Comparison of ENCODE assay signal across 8 cellular contexts in genomic region chr6:107488174-107488874, GRCh38. TPM values are rescaled to one million over a fixed set of nuclear protein-coding genes. Genes with fewer than 3 reads are reported as not detected.
DNase-seq lines count a peak whose midpoint lies in the region; ATAC-seq and TF ChIP-seq lines count a peak whose summit lies in the region.
"Had no signal": no experiment of that assay in that cellular context is flagged by ENCODE, and none has a peak within 500 bp of the region (broad histone marks: within the 10 kb centered on the region; RNA-seq: fewer than 3 reads in every experiment).

No MANE protein-coding gene starts in this region.

- H3K4me1 ChIP-seq in HAP-1 (peaks cover 21% of the 10 kb centered on the region), iPS DF 6.9 (ENCODE audit: control insufficient read depth, insufficient read depth, low read length) (peaks cover 2% of the 10 kb centered on the region; the same call in 1 of the 2 replicates), smooth muscle cell (ENCODE audit: low read depth) (peaks cover 14% of the 10 kb centered on the region)
- H3K4me1 ChIP-seq: foreskin keratinocyte had no signal

- H3K27ac ChIP-seq in iPS DF 6.9 (ENCODE audit: low read length) = no peak overlapping the region
- no peak overlapping the region for H3K27ac ChIP-seq in smooth muscle cell (ENCODE audit: low read depth)
- H3K27ac ChIP-seq: foreskin keratinocyte had no signal

- H3K79me2 ChIP-seq in smooth muscle cell (ENCODE audit: low read depth) = no peaks in the 10 kb centered on the region

- ATAC-seq in activated B cell treated with CpG ODN at 0.5 μM for 24 hours (ENCODE audit: low read depth) = no peak

- intact Hi-C loops in activated B cell treated with CpG ODN at 0.5 μM for 24 hours (cut with micrococcal nuclease) = loop anchor here (1.0 to 5.0 kb wide), 3 partner anchors 29 to 679 kb away; partner anchors contain the start of genes NR2E1 and PDSS2

- DNase-seq in HAP-1 (ENCODE audit: low spot score in 2 of 2) (peak in 1 of 2 experiments; percentile 48), activated B cell treated with CpG ODN at 0.5 μM for 24 hours (no peak), iPS DF 6.9 (ENCODE audit: low read depth, low spot score) (no peak), smooth muscle cell (lab: John Stamatoyannopoulos, UW; ENCODE audit: unreplicated experiment) (no peak), NCI-H1092 (lab: John Stamatoyannopoulos, UW) (no peak), NCI-H774 (lab: John Stamatoyannopoulos, UW) (no peak)
- DNase-seq in stimulated activated CD8-positive, alpha-beta memory T cell treated with anti-CD3 and anti-CD28 coated beads, Interleukin-4, amount 100 ng/mL, for 48 hours = no peak

- in situ Hi-C loops in HAP-1 (cut with MboI; ENCODE audit: low sequenced_read_pairs) = no loop called here

- peak overlapping the region; percentile 57 for H3K4me3 ChIP-seq in HAP-1
- H3K4me3 ChIP-seq in iPS DF 6.9 (ENCODE audit: low read length) = peak overlapping the region; percentile 85; the same call in 1 of the 2 replicates
- peak overlapping the region; percentile 86 for H3K4me3 ChIP-seq in smooth muscle cell

- no peaks in the 10 kb centered on the region for H3K27me3 ChIP-seq in HAP-1 (ENCODE audit: low read depth)
- H3K27me3 ChIP-seq in iPS DF 6.9 (ENCODE audit: control insufficient read depth, insufficient read depth, low read length) = peaks cover 19% of the 10 kb centered on the region; the same call in 1 of the 2 replicates
- peaks cover 46% of the 10 kb centered on the region for H3K27me3 ChIP-seq in smooth muscle cell (ENCODE audit: low read depth)

- POLR2A ChIA-PET in activated B cell treated with CpG ODN at 0.5 μM for 24 hours (lab: Charles Lee) = interaction anchor here (4.9 kb wide), 1 partner anchor 29 kb away, joined by 39 read pairs; the partner anchor contains the start of gene PDSS2

- H3K27ac Mint-ChIP-seq in activated B cell treated with CpG ODN at 0.5 μM for 24 hours = peak overlapping the region; percentile 63

- CTCF ChIA-PET in activated B cell treated with CpG ODN at 0.5 μM for 24 hours (lab: Charles Lee) = no interaction called here

- H3K4me1 Mint-ChIP-seq in activated B cell treated with CpG ODN at 0.5 μM for 24 hours = peaks cover 26% of the 10 kb centered on the region

- TF ChIP-seq CTCF in activated B cell treated with CpG ODN at 0.5 μM for 24 hours (IDR thresholded peaks at IDR 0.05) = no peak
- TF ChIP-seq CTCF in smooth muscle cell (IDR thresholded peaks at IDR 0.05; ENCODE audit: borderline replicate concordance, insufficient read depth, poor library complexity, severe bottlenecking) = no peak

- no peaks in the 10 kb centered on the region for H3F3A ChIP-seq in smooth muscle cell (ENCODE audit: low read depth)

- peak overlapping the region; percentile 96 for H3K4me2 ChIP-seq in smooth muscle cell

- no peaks in the 10 kb centered on the region for H3K9me3 ChIP-seq in HAP-1
- H3K9me3 ChIP-seq in iPS DF 6.9 (ENCODE audit: control insufficient read depth, insufficient read depth, low read length) = no peaks in the 10 kb centered on the region
- H3K9me3 ChIP-seq in smooth muscle cell (replicated peaks; ENCODE audit: low read depth) = no peaks in the 10 kb centered on the region

- H3K27me3 Mint-ChIP-seq in activated B cell treated with CpG ODN at 0.5 μM for 24 hours = peaks cover 34% of the 10 kb centered on the region

- H2AFZ ChIP-seq in smooth muscle cell (ENCODE audit: low read depth) = peak overlapping the region; percentile 88

- H3K36me3 ChIP-seq in HAP-1 (replicated peaks) (no peaks in the 10 kb centered on the region), iPS DF 6.9 (ENCODE audit: control insufficient read depth, insufficient read depth, low read length) (no peaks in the 10 kb centered on the region), smooth muscle cell (ENCODE audit: low read depth) (no peaks in the 10 kb centered on the region)

- no CpG with 5 or more reads among the region's 27 CpGs for WGBS in iPS DF 6.9 (ENCODE audit: insufficient coverage, insufficient read length)
- WGBS in smooth muscle cell (ENCODE audit: low lambda C conversion rate) = 2% methylated on average over 27 of the region's 27 CpGs

- H3K9me3 Mint-ChIP-seq in activated B cell treated with CpG ODN at 0.5 μM for 24 hours = no peaks in the 10 kb centered on the region

- H4K20me1 ChIP-seq in smooth muscle cell (ENCODE audit: low read depth) = no peaks in the 10 kb centered on the region

- no peak overlapping the region for H3K9ac ChIP-seq in smooth muscle cell (ENCODE audit: low read depth)

- peaks cover 6% of the 10 kb centered on the region for H3K36me3 Mint-ChIP-seq in activated B cell treated with CpG ODN at 0.5 μM for 24 hours (ENCODE audit: low read depth)

- H3K4me3 Mint-ChIP-seq in activated B cell treated with CpG ODN at 0.5 μM for 24 hours = peak overlapping the region; percentile 88

RNA-seq across cellular contexts. Expression of gene SOBP, which starts 1.6 kb away (rescaled TPM):
- total RNA-seq in activated B cell treated with CpG ODN at 0.5 μM for 24 hours = 1.1 TPM in 2 replicates
- total RNA-seq in smooth muscle cell = 0.67 and 3.0 TPM in 2 replicates
- 2.7 and 4.0 TPM in 2 replicates for polyA plus RNA-seq in smooth muscle cell
- total RNA-seq: foreskin keratinocyte had no signal
- polyA plus RNA-seq: foreskin keratinocyte had no signal

RNA-seq across cellular contexts. Expression of gene PDSS2, which starts 29.0 kb away (rescaled TPM):
- total RNA-seq in activated B cell treated with CpG ODN at 0.5 μM for 24 hours (14.6 and 19.3 TPM in 2 replicates), smooth muscle cell (15.5 and 21.6 TPM in 2 replicates)
- polyA plus RNA-seq in smooth muscle cell = 12.1 and 12.8 TPM in 2 replicates
